In genomic region chr20:50794846-50795634, GRCh38 we compare ENCODE assay signal across 8 cellular contexts. TPM values are rescaled to one million over a fixed set of nuclear protein-coding genes. Genes with fewer than 3 reads are reported as not detected.
DNase-seq lines count a peak whose midpoint lies in the region; ATAC-seq and TF ChIP-seq lines count a peak whose summit lies in the region.

Gene BCAS4, plus strand, starts transcription at chr20:50795061. Its CDS starts 23 bp downstream, at chr20:50795084.

- DNase-seq in NCI-H2029 (lab: John Stamatoyannopoulos, UW) (peak; percentile 49), NCI-H2029 treated with DMSO at 0.1 percent for 48 hours (lab: John Stamatoyannopoulos, UW) (no peak), NCI-H1105 treated with DMSO at 0.1 percent for 48 hours (lab: John Stamatoyannopoulos, UW) (peak; percentile 79), breast epithelium (ENCODE audit: low spot score in 2 of 2) (peak; percentile 70), iris pigment epithelial cell (ENCODE audit: low read depth) (peak; percentile 73)
- peak; percentile 64 to 78 (median 70) for DNase-seq in stimulated activated CD4-positive, alpha-beta T cell treated with anti-CD3 and anti-CD28 coated beads, Interleukin-12 subunit alpha, Interleukin-12 subunit beta, amount 100 ng/mL, for 48 hours (ENCODE audit: low read depth in 2 of 3, low spot score in 1 of 3)

- H3K27ac ChIP-seq in VCaP (peak within 1 kb of the TSS; percentile 82), breast epithelium (peak within 1 kb of the TSS; percentile 74 to 77)

- ATAC-seq in HG02642 (IDR thresholded peaks at IDR 0.05; ENCODE audit: poor library complexity, unreplicated experiment) = peak; percentile 76

- no peak for TF ChIP-seq POLR2A in breast epithelium (IDR thresholded peaks at IDR 0.05)

- H3K36me3 ChIP-seq in breast epithelium = no peaks in the 10 kb centered on the region

- intact Hi-C loops in breast epithelium (cut with DNase I; ENCODE audit: low total_unique reads) = loop anchor here (10.0 kb wide), 1 partner anchor 140 kb away; the partner anchor contains the start of gene ADNP

- TF ChIP-seq CTCF in VCaP (conservative IDR thresholded peaks at IDR 0.05) = peak; percentile 100
- TF ChIP-seq CTCF in breast epithelium (IDR thresholded peaks at IDR 0.05) = peak in 1 of 3 donors; percentile 96

- H3K9me3 ChIP-seq in breast epithelium = no peaks in the 10 kb centered on the region

- H3K27me3 ChIP-seq in breast epithelium = no peaks in the 10 kb centered on the region

- peak within 1 kb of the TSS; percentile 56 to 96 (median 84) for H3K4me3 ChIP-seq in breast epithelium

- H3K4me1 ChIP-seq in breast epithelium = peaks cover 0 to 7% of the 10 kb centered on the region in 2 donors

RNA-seq across cellular contexts. Expression of gene BCAS4, which starts in this region (rescaled TPM):
- total RNA-seq in breast epithelium = 10 to 100 TPM in 2 of 3 donors, 1 to 10 TPM in 1; 6.6 to 22.2 (median 10.5) TPM
